In genomic region chr14:69750495-69750894, GRCh38 we compare ENCODE assay signal across 15 cellular contexts. TPM values are rescaled to one million over a fixed set of nuclear protein-coding genes. Genes with fewer than 3 reads are reported as not detected.
"Had no signal": no experiment of that assay in that cellular context is flagged by ENCODE, and none has a peak within 500 bp of the region (broad histone marks: within the 10 kb centered on the region; RNA-seq: fewer than 3 reads in every experiment).

No MANE protein-coding gene starts in this region.

- H3K4me1 ChIP-seq: neural progenitor cell had no signal

- H3K27me3 ChIP-seq: brain microvascular endothelial cell, neural progenitor cell, pancreas had no signal

- H3K36me3 ChIP-seq: brain microvascular endothelial cell, neural progenitor cell, pancreas had no signal

- H3K27ac ChIP-seq: brain microvascular endothelial cell, neural progenitor cell, pancreas had no signal

- H3K4me2 ChIP-seq: neural progenitor cell had no signal

- H3K4me3 Mint-ChIP-seq: activated CD4-positive, alpha-beta T cell treated with anti-CD3 and anti-CD28 coated beads, Interleukin-2, amount 10 ng/mL, durations not matched to agents 7 days and 5 days; activated naive CD8-positive, alpha-beta T cell treated with anti-CD3 and anti-CD28 coated beads, Interleukin-2, amount 10 ng/mL, durations not matched to agents 7 days and 5 days; activated T-helper 1 cell treated with anti-CD3 and anti-CD28 coated beads, Interleukin-12 subunit alpha, Interleukin-12 subunit beta, Interleukin-2, Interleukin-4 antibody, amounts not matched to agents 30 ng/mL and 10 ng/mL and 1 ng/mL, durations not matched to agents 14 hours and 24 hours and 36 hours; central memory CD8-positive, alpha-beta T cell; neural progenitor cell had no signal

- DNase-seq: activated CD4-positive, alpha-beta T cell treated with anti-CD3 and anti-CD28 coated beads, Interleukin-2, amount 10 ng/mL, durations not matched to agents 7 days and 5 days; activated naive CD4-positive, alpha-beta T cell; activated naive CD8-positive, alpha-beta T cell treated with anti-CD3 and anti-CD28 coated beads, Interleukin-2, amount 10 ng/mL, durations not matched to agents 7 days and 5 days; brain microvascular endothelial cell; cortex of kidney; effector CD4-positive, alpha-beta T cell; foreskin fibroblast; hypothalamus; pancreas; stimulated activated CD4-positive, alpha-beta T cell treated with anti-CD3 and anti-CD28 coated beads, Interleukin-2, amount 100 ng/mL, for 24 hours had no signal

- H3K4me1 Mint-ChIP-seq: neural progenitor cell had no signal

- H3K27ac Mint-ChIP-seq: activated CD4-positive, alpha-beta T cell treated with anti-CD3 and anti-CD28 coated beads, Interleukin-2, amount 10 ng/mL, durations not matched to agents 7 days and 5 days; activated naive CD8-positive, alpha-beta T cell treated with anti-CD3 and anti-CD28 coated beads, Interleukin-2, amount 10 ng/mL, durations not matched to agents 7 days and 5 days; activated T-helper 1 cell treated with anti-CD3 and anti-CD28 coated beads, Interleukin-12 subunit alpha, Interleukin-12 subunit beta, Interleukin-2, Interleukin-4 antibody, amounts not matched to agents 30 ng/mL and 10 ng/mL and 1 ng/mL, durations not matched to agents 14 hours and 24 hours and 36 hours; neural progenitor cell had no signal

- H3K4me3 ChIP-seq: neural progenitor cell, pancreas had no signal

- H3K9me3 Mint-ChIP-seq: activated CD4-positive, alpha-beta T cell treated with anti-CD3 and anti-CD28 coated beads, Interleukin-2, amount 10 ng/mL, durations not matched to agents 7 days and 5 days; activated T-helper 1 cell treated with anti-CD3 and anti-CD28 coated beads, Interleukin-12 subunit alpha, Interleukin-12 subunit beta, Interleukin-2, Interleukin-4 antibody, amounts not matched to agents 30 ng/mL and 10 ng/mL and 1 ng/mL, durations not matched to agents 14 hours and 24 hours and 36 hours; central memory CD8-positive, alpha-beta T cell had no signal

- H3K36me3 Mint-ChIP-seq: neural progenitor cell had no signal

- H3K9me3 ChIP-seq: pancreas had no signal

- H3K27me3 Mint-ChIP-seq: activated CD4-positive, alpha-beta T cell treated with anti-CD3 and anti-CD28 coated beads, Interleukin-2, amount 10 ng/mL, durations not matched to agents 7 days and 5 days; activated naive CD8-positive, alpha-beta T cell treated with anti-CD3 and anti-CD28 coated beads, Interleukin-2, amount 10 ng/mL, durations not matched to agents 7 days and 5 days; central memory CD8-positive, alpha-beta T cell had no signal

- FAIRE-seq: pancreas had no signal

- H2AFZ ChIP-seq: neural progenitor cell had no signal

RNA-seq across cellular contexts. Expression of gene SLC10A1, which starts 46.5 kb away (rescaled TPM):
- total RNA-seq: activated CD4-positive, alpha-beta T cell treated with anti-CD3 and anti-CD28 coated beads, Interleukin-2, amount 10 ng/mL, durations not matched to agents 7 days and 5 days; activated naive CD8-positive, alpha-beta T cell treated with anti-CD3 and anti-CD28 coated beads, Interleukin-2, amount 10 ng/mL, durations not matched to agents 7 days and 5 days; activated T-helper 1 cell treated with anti-CD3 and anti-CD28 coated beads, Interleukin-12 subunit alpha, Interleukin-12 subunit beta, Interleukin-2, Interleukin-4 antibody, amounts not matched to agents 30 ng/mL and 10 ng/mL and 1 ng/mL, durations not matched to agents 14 hours and 24 hours and 36 hours; kidney epithelial cell; mesenteric fat pad had no signal
- polyA plus RNA-seq: pancreas had no signal
